Comparison of ENCODE assay signal across 8 cellular contexts in genomic region chr17:13016881-13017622, GRCh38. TPM values are rescaled to one million over a fixed set of nuclear protein-coding genes. Genes with fewer than 3 reads are reported as not detected.
DNase-seq lines count a peak whose midpoint lies in the region; ATAC-seq, FAIRE-seq and TF ChIP-seq lines count a peak whose summit lies in the region.

No MANE protein-coding gene starts in this region.

- peak overlapping the region; percentile 56 to 99 (median 88) for H3K4me3 ChIP-seq in adrenal gland
- peak overlapping the region; percentile 89 to 92 for H3K4me3 ChIP-seq in kidney (ENCODE audit: low read length in 2 of 2)
- peak overlapping the region; percentile 86 to 93 for H3K4me3 ChIP-seq in stomach smooth muscle (ENCODE audit: low read length in 2 of 2)

- no peaks in the 10 kb centered on the region for H3K27me3 ChIP-seq in adrenal gland
- H3K27me3 ChIP-seq in stomach smooth muscle (ENCODE audit: control insufficient read depth in 1 of 2, insufficient read depth in 2 of 2, low read length in 2 of 2), result no peaks in the 10 kb centered on the region

- intact Hi-C loops in adrenal gland (cut with DNase I) (no loop called here), kidney (cut with DNase I) (no loop called here)

- no peak for TF ChIP-seq POLR2A in adrenal gland (IDR thresholded peaks at IDR 0.05)

- H3K9me3 ChIP-seq in adrenal gland (replicated peaks in 1 of 3), result no peaks in the 10 kb centered on the region
- H3K9me3 ChIP-seq in kidney (ENCODE audit: control insufficient read depth in 1 of 2, low read length in 2 of 2), result no peaks in the 10 kb centered on the region
- no peaks in the 10 kb centered on the region for H3K9me3 ChIP-seq in stomach smooth muscle (ENCODE audit: control insufficient read depth in 2 of 2, low read length in 2 of 2)

- 16 to 19% (median 17%) methylated on average over 20 of the region's 20 CpGs for WGBS in adrenal gland, 4 donors

- H3K27ac ChIP-seq in adrenal gland (peak overlapping the region; percentile 71 to 97 (median 80)), kidney (ENCODE audit: low read depth in 2 of 2, low read length in 2 of 2) (peak overlapping the region; percentile 13 to 64), stomach smooth muscle (ENCODE audit: low read length) (peak overlapping the region; percentile 64)

- DNase-seq in AML-193 (lab: John Stamatoyannopoulos, UW) (peak; percentile 5 to 10), adrenal gland (peak in 6 of 7 donors; percentile 27 to 80 (median 66)), kidney (no peak), KBM-7 (no peak), urothelium cell line (ENCODE audit: low spot score) (no peak)

- FAIRE-seq in kidney (lab: Jason Lieb, UNC) (no peak), urothelium cell line (lab: Jason Lieb, UNC) (no peak)

- H3K4me1 ChIP-seq in adrenal gland (replicated peaks in 1 of 2), result peaks cover 8 to 11% of the 10 kb centered on the region in 2 donors
- H3K4me1 ChIP-seq in kidney (ENCODE audit: control insufficient read depth in 1 of 2, insufficient read depth in 1 of 2, low read depth in 1 of 2, low read length in 2 of 2), result peaks cover 2 to 4% of the 10 kb centered on the region in 2 donors
- peaks cover 12% of the 10 kb centered on the region for H3K4me1 ChIP-seq in stomach smooth muscle (ENCODE audit: control insufficient read depth, insufficient read depth, low read length)

- in situ Hi-C loops in KBM-7 (cut with MboI; ENCODE audit: low pct_unique_long_range_greater_than_20kb, low sequenced_read_pairs), result no loop called here

- H3K9ac ChIP-seq in kidney (ENCODE audit: low read length in 2 of 2) (peak overlapping the region; percentile 80 to 86), stomach smooth muscle (ENCODE audit: low read length in 2 of 2) (peak overlapping the region; percentile 73 to 84)

- H3K36me3 ChIP-seq in adrenal gland (replicated peaks in 1 of 2) (peaks cover 0 to 42% of the 10 kb centered on the region in 2 donors), kidney (ENCODE audit: control insufficient read depth in 1 of 2, insufficient read depth in 2 of 2, low read length in 2 of 2) (peaks cover 21 to 28% of the 10 kb centered on the region in 2 donors), stomach smooth muscle (ENCODE audit: control insufficient read depth in 2 of 2, insufficient read depth in 2 of 2, low read length in 2 of 2) (peaks cover 25 to 37% of the 10 kb centered on the region in 2 donors)

- no peak for TF ChIP-seq CTCF in adrenal gland (IDR thresholded peaks at IDR 0.05)
- TF ChIP-seq CTCF in kidney (IDR thresholded peaks at IDR 0.05; ENCODE audit: borderline replicate concordance, extremely low read depth, insufficient read depth), result no peak

- ATAC-seq in GM19463 (IDR thresholded peaks at IDR 0.05; ENCODE audit: unreplicated experiment) (peak; percentile 4), HG03571 (IDR thresholded peaks at IDR 0.05; ENCODE audit: unreplicated experiment) (peak; percentile 1)

RNA-seq across cellular contexts. Expression of gene ELAC2, which starts 0.8 kb away (rescaled TPM):
- 100 to 1,000 TPM in 2 of 8 donors, 10 to 100 TPM in 6; 69.3 to 102 (median 74.0) TPM for total RNA-seq in adrenal gland
- 100 to 1,000 TPM in 1 of 3 donors, 10 to 100 TPM in 2; 55.5 to 136 (median 72.7) TPM for polyA plus RNA-seq in adrenal gland
- total RNA-seq in kidney, result 57.4 TPM
- polyA plus RNA-seq in kidney (ENCODE audit: insufficient read depth, low read depth, low replicate concordance), result 29.7 TPM

Comparison
In these comparisons a context has a peak if more than half of its experiments do, and no peak if none do; other contexts are left out.
1. DNase-seq: peak in AML-193 (2 of 2) and adrenal gland (6 of 7); none in kidney (single experiment), KBM-7 (single experiment) and urothelium cell line (single experiment).
2. Peak in every context shown above with its lines, with median percentiles within 50 percentile points of each other: H3K27ac ChIP-seq and H3K4me3 ChIP-seq.